In the genomic region with DNA sequence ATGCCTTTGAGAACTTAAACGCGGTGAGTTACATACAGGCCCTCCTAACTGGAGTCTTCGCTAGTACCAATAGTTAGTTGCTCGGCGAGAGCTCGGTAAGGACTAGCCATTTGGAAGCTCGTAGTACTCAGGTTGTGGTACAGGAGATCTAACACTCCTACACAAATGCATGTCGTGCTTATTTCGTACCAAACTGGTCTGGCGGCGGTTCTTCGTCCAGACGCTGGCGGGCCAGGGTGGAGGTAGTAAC, we compare ENCODE assay signal across 1 cellular context.
TF ChIP-seq lines count a peak whose summit lies in the region.

No MANE protein-coding gene starts in this region.

TF ChIP-seq in endothelial cell of umbilical vein, 7 proteins besides CTCF, POLR2A, EP300 and RAD21 (continued from another document):
- TF ChIP-seq, protein P1, sequence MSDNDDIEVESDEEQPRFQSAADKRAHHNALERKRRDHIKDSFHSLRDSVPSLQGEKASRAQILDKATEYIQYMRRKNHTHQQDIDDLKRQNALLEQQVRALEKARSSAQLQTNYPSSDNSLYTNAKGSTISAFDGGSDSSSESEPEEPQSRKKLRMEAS (IDR thresholded peaks at IDR 0.05; ENCODE audit: insufficient read depth, insufficient read length) = no peak
